In the genomic region with DNA sequence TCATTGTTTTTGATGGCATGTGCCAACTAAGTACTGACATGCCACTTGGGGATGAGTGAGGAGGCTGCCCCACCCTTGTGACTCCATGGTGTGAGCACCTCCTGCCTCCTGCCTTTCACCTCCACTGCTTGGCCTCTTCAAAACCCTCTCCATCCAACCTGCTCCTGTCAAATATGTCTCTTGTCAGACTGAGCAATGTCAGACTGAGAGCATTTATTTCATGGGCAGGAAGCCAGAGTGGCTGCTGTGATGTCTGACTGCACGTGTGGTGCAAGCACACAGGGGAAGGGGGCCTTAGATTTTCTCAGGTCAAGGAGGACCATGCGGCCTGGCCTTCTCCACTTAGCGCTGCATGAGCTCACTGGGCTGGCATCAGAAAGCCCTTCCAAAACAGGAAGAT, we compare ENCODE assay signal across 16 cellular contexts.
A peak's percentile ranks its signal among the peaks of the same experiment; 100 is the strongest.
DNase-seq lines count a peak whose midpoint lies in the region; ATAC-seq and TF ChIP-seq lines count a peak whose summit lies in the region.
"Had no signal": no experiment of that assay in that cellular context is flagged by ENCODE, and none has a peak within 500 bp of the region (broad histone marks: within the 10 kb centered on the region; RNA-seq: fewer than 3 reads in every experiment).

No MANE protein-coding gene starts in this region.

- H3K27me3 ChIP-seq in PC-9 (ENCODE audit: insufficient read depth, low read depth) (no peaks in the 10 kb centered on the region), colonic mucosa (no peaks in the 10 kb centered on the region)
- H3K27me3 ChIP-seq: pancreas, stomach had no signal

- no peak overlapping the region for H3K4me3 Mint-ChIP-seq in stimulated activated effector memory CD8-positive, alpha-beta T cell treated with anti-CD3 and anti-CD28 coated beads, Interleukin-12 subunit alpha, Interleukin-12 subunit beta, amount 100 ng/mL, for 72 hours
- no peak overlapping the region for H3K4me3 Mint-ChIP-seq in activated CD8-positive, alpha-beta memory T cell treated with anti-CD3 and anti-CD28 coated beads, Interleukin-2, amount 10 ng/mL, durations not matched to agents 7 days and 5 days

- no peaks in the 10 kb centered on the region for H3K9me3 Mint-ChIP-seq in stimulated activated effector memory CD8-positive, alpha-beta T cell treated with anti-CD3 and anti-CD28 coated beads, Interleukin-12 subunit alpha, Interleukin-12 subunit beta, amount 100 ng/mL, for 72 hours
- no peaks in the 10 kb centered on the region for H3K9me3 Mint-ChIP-seq in activated CD8-positive, alpha-beta memory T cell treated with anti-CD3 and anti-CD28 coated beads, Interleukin-2, amount 10 ng/mL, durations not matched to agents 7 days and 5 days (ENCODE audit: low read depth)

- peak; percentile 19 for ATAC-seq in left colon
- ATAC-seq in stimulated activated effector memory CD8-positive, alpha-beta T cell treated with anti-CD3 and anti-CD28 coated beads, Interleukin-12 subunit alpha, Interleukin-12 subunit beta, amount 100 ng/mL, for 72 hours, result peak; percentile 32
- no peak for ATAC-seq in activated CD8-positive, alpha-beta memory T cell treated with anti-CD3 and anti-CD28 coated beads, Interleukin-2, amount 10 ng/mL, durations not matched to agents 7 days and 5 days
- no peak for ATAC-seq in HG02884 (IDR thresholded peaks at IDR 0.05; ENCODE audit: unreplicated experiment)

- peak overlapping the region; percentile 65 for H3K4me2 ChIP-seq in PC-9
- H3K4me2 ChIP-seq: KMS-11, SK-N-SH had no signal

- no peaks in the 10 kb centered on the region for H3K36me3 Mint-ChIP-seq in stimulated activated effector memory CD8-positive, alpha-beta T cell treated with anti-CD3 and anti-CD28 coated beads, Interleukin-12 subunit alpha, Interleukin-12 subunit beta, amount 100 ng/mL, for 72 hours
- no peaks in the 10 kb centered on the region for H3K36me3 Mint-ChIP-seq in activated CD8-positive, alpha-beta memory T cell treated with anti-CD3 and anti-CD28 coated beads, Interleukin-2, amount 10 ng/mL, durations not matched to agents 7 days and 5 days

- H3K36me3 ChIP-seq in PC-9 (ENCODE audit: low read depth) (no peaks in the 10 kb centered on the region; the same call in none of the 2 replicates), colonic mucosa (no peaks in the 10 kb centered on the region)
- H3K36me3 ChIP-seq: pancreas, stomach had no signal

- peaks cover 6% of the 10 kb centered on the region for H3K27me3 Mint-ChIP-seq in activated CD8-positive, alpha-beta memory T cell treated with anti-CD3 and anti-CD28 coated beads, Interleukin-2, amount 10 ng/mL, durations not matched to agents 7 days and 5 days

- no TSS peak for BruUV-seq in PC-9 (replicated peaks; lab: Mats Ljungman, UMichigan)

- H3K4me1 ChIP-seq in PC-9 (replicated peaks; ENCODE audit: insufficient read depth), result peaks cover 63% of the 10 kb centered on the region
- no peaks in the 10 kb centered on the region for H3K4me1 ChIP-seq in colonic mucosa

- POLR2A ChIA-PET in PC-9 (lab: Charles Lee; ENCODE audit: unreplicated experiment), result interaction anchor here (0.6 to 1.0 kb wide), 3 partner anchors 48 to 324 kb away, joined by 3 to 11 read pairs (median 7); partner anchors contain the start of gene STARD13

- intact Hi-C loops in PC-9 (cut with micrococcal nuclease; ENCODE audit: unreplicated experiment), result no loop called here
- intact Hi-C loops in colonic mucosa (cut with DNase I), result no loop called here
- intact Hi-C loops in left colon (cut with DNase I, micrococcal nuclease), result no loop called here

- H3K9me3 ChIP-seq in PC-9 (ENCODE audit: insufficient read depth, low read depth), result peaks cover 4% of the 10 kb centered on the region; the same call in 1 of the 2 replicates
- H3K9me3 ChIP-seq in colonic mucosa, result no peaks in the 10 kb centered on the region
- H3K9me3 ChIP-seq: pancreas, SK-N-SH, stomach had no signal

- peaks cover 39% of the 10 kb centered on the region for H3K79me2 ChIP-seq in PC-9 (ENCODE audit: low read depth)

- no peak overlapping the region for H3K27ac Mint-ChIP-seq in stimulated activated effector memory CD8-positive, alpha-beta T cell treated with anti-CD3 and anti-CD28 coated beads, Interleukin-12 subunit alpha, Interleukin-12 subunit beta, amount 100 ng/mL, for 72 hours
- H3K27ac Mint-ChIP-seq in activated CD8-positive, alpha-beta memory T cell treated with anti-CD3 and anti-CD28 coated beads, Interleukin-2, amount 10 ng/mL, durations not matched to agents 7 days and 5 days, result no peak overlapping the region

- no peaks in the 10 kb centered on the region for H3K9me2 ChIP-seq in PC-9 (ENCODE audit: insufficient read depth)
- H3K9me2 ChIP-seq: SK-N-SH had no signal

- CTCF ChIA-PET in PC-9 (lab: Charles Lee), result no interaction called here
- CTCF ChIA-PET in activated CD8-positive, alpha-beta memory T cell treated with anti-CD3 and anti-CD28 coated beads, Interleukin-2, amount 10 ng/mL, durations not matched to agents 7 days and 5 days (lab: Charles Lee), result no interaction called here

- TF ChIP-seq CTCF in PC-9 (conservative IDR thresholded peaks at IDR 0.05), result no peak
- no peak for TF ChIP-seq CTCF in colonic mucosa (IDR thresholded peaks at IDR 0.05)

- peak overlapping the region in 1 of 2 donors; percentile 38 for H3K9ac ChIP-seq in colonic mucosa (ENCODE audit: low read depth in 2 of 2, low read length in 2 of 2)
- H3K9ac ChIP-seq: KMS-11, SK-N-SH had no signal

- H3K4me3 ChIP-seq in PC-9, result no peak overlapping the region; the same call in 1 of the 2 replicates
- no peak overlapping the region for H3K4me3 ChIP-seq in colonic mucosa
- H3K4me3 ChIP-seq: pancreas, stomach had no signal

- H3F3A ChIP-seq in PC-9 (ENCODE audit: insufficient read depth, low read depth), result peaks cover 36% of the 10 kb centered on the region

- H2AFZ ChIP-seq in PC-9, result peak overlapping the region; percentile 20; the same call in 1 of the 2 replicates

- no peaks in the 10 kb centered on the region for H4K20me1 ChIP-seq in PC-9 (ENCODE audit: insufficient read depth)

- no peaks in the 10 kb centered on the region for H3K4me1 Mint-ChIP-seq in stimulated activated effector memory CD8-positive, alpha-beta T cell treated with anti-CD3 and anti-CD28 coated beads, Interleukin-12 subunit alpha, Interleukin-12 subunit beta, amount 100 ng/mL, for 72 hours
- H3K4me1 Mint-ChIP-seq in activated CD8-positive, alpha-beta memory T cell treated with anti-CD3 and anti-CD28 coated beads, Interleukin-2, amount 10 ng/mL, durations not matched to agents 7 days and 5 days, result no peaks in the 10 kb centered on the region

- H3K27ac ChIP-seq in PC-9 (peak overlapping the region; percentile 97), colonic mucosa (peak overlapping the region; percentile 75)
- H3K27ac ChIP-seq: KMS-11 had no signal

- DNase-seq in PC-9, result peak in 1 of 2 experiments; percentile 12
- DNase-seq in colonic mucosa, result no peak
- DNase-seq in left colon, result peak in 1 of 2 donors; percentile 20
- DNase-seq in stimulated activated effector memory CD8-positive, alpha-beta T cell treated with anti-CD3 and anti-CD28 coated beads, Interleukin-12 subunit alpha, Interleukin-12 subunit beta, amount 100 ng/mL, for 72 hours (ENCODE audit: low spot score in 2 of 2), result no peak
- DNase-seq in activated CD8-positive, alpha-beta memory T cell treated with anti-CD3 and anti-CD28 coated beads, Interleukin-2, amount 10 ng/mL, durations not matched to agents 7 days and 5 days, result no peak
- no peak for DNase-seq in OCI-M2 (lab: John Stamatoyannopoulos, UW; ENCODE audit: unreplicated experiment)
- DNase-seq: activated CD4-positive, alpha-beta T cell treated with anti-CD3 and anti-CD28 coated beads, Interleukin-2, amount 50 U/mL, for 48 hours; activated T-cell treated with anti-CD3 and anti-CD28 coated beads, Interleukin-2, amount 50 U/mL, for 48 hours; NCI-H1417 treated with DMSO at 0.1 percent for 48 hours; NCI-H345; pancreas; SK-N-SH; stimulated activated CD4-positive, alpha-beta T cell treated with anti-CD3 and anti-CD28 coated beads, Interleukin-15, amount 100 ng/mL, for 24 hours; stomach had no signal

Comparison
In these comparisons a context has a peak if more than half of its experiments do, and no peak if none do; other contexts are left out.
1. ATAC-seq: peak in left colon (single experiment) and stimulated activated effector memory CD8-positive, alpha-beta T cell treated with anti-CD3 and anti-CD28 coated beads, Interleukin-12 subunit alpha, Interleukin-12 subunit beta, amount 100 ng/mL, for 72 hours (single experiment); none in activated CD8-positive, alpha-beta memory T cell treated with anti-CD3 and anti-CD28 coated beads, Interleukin-2, amount 10 ng/mL, durations not matched to agents 7 days and 5 days (single experiment) and HG02884 (single experiment).